21 cellular contexts compared by ENCODE assay signal in the genomic region with DNA sequence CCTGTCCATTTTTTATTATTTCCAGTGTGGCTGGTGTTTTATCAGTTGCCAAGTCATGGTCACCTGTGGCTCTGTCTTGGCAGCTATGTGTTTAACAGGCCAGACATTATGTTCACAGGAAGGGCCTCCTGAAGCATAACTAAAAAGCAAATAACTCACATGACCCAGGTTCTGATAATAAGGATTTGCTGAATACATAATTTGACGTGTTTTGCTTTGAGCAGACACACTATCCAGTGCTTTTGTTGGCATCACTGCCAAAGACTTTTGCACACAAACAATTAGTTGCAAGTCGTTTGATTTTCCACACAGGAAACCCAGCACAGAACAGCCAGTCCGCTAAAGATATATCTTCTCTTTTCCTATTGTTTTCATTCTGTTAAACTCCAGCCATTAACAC.
A peak's percentile ranks its signal among the peaks of the same experiment; 100 is the strongest.
DNase-seq lines count a peak whose midpoint lies in the region; TF ChIP-seq lines count a peak whose summit lies in the region.
"Had no signal": no experiment of that assay in that cellular context is flagged by ENCODE, and none has a peak within 500 bp of the region (broad histone marks: within the 10 kb centered on the region; RNA-seq: fewer than 3 reads in every experiment).

No MANE protein-coding gene starts in this region.

- H3K4me3 Mint-ChIP-seq in neural progenitor cell = no peak overlapping the region
- H3K4me3 Mint-ChIP-seq in activated naive CD4-positive, alpha-beta T cell treated with anti-CD3 and anti-CD28 coated beads for 36 hours = no peak overlapping the region
- H3K4me3 Mint-ChIP-seq in activated T-helper 1 cell treated with anti-CD3 and anti-CD28 coated beads, Interleukin-12 subunit alpha, Interleukin-12 subunit beta, Interleukin-2, Interleukin-4 antibody, amounts not matched to agents 30 ng/mL and 10 ng/mL and 1 ng/mL, durations not matched to agents 14 hours and 24 hours and 36 hours = no peak overlapping the region
- no peak overlapping the region for H3K4me3 Mint-ChIP-seq in Caco-2 (ENCODE audit: unreplicated experiment)

- peak overlapping the region; percentile 12 for H3K27ac Mint-ChIP-seq in neural progenitor cell
- H3K27ac Mint-ChIP-seq in activated naive CD4-positive, alpha-beta T cell treated with anti-CD3 and anti-CD28 coated beads for 36 hours = no peak overlapping the region
- H3K27ac Mint-ChIP-seq in activated T-helper 1 cell treated with anti-CD3 and anti-CD28 coated beads, Interleukin-12 subunit alpha, Interleukin-12 subunit beta, Interleukin-2, Interleukin-4 antibody, amounts not matched to agents 30 ng/mL and 10 ng/mL and 1 ng/mL, durations not matched to agents 14 hours and 24 hours and 36 hours = no peak overlapping the region
- H3K27ac Mint-ChIP-seq in Caco-2 (ENCODE audit: unreplicated experiment) = no peak overlapping the region

- peaks cover 21% of the 10 kb centered on the region for H3K4me1 Mint-ChIP-seq in neural progenitor cell
- H3K4me1 Mint-ChIP-seq in activated naive CD4-positive, alpha-beta T cell treated with anti-CD3 and anti-CD28 coated beads for 36 hours (ENCODE audit: low read depth) = no peaks in the 10 kb centered on the region
- H3K4me1 Mint-ChIP-seq in activated T-helper 1 cell treated with anti-CD3 and anti-CD28 coated beads, Interleukin-12 subunit alpha, Interleukin-12 subunit beta, Interleukin-2, Interleukin-4 antibody, amounts not matched to agents 30 ng/mL and 10 ng/mL and 1 ng/mL, durations not matched to agents 14 hours and 24 hours and 36 hours (ENCODE audit: low read depth) = no peaks in the 10 kb centered on the region
- H3K4me1 Mint-ChIP-seq in Caco-2 (ENCODE audit: low read depth, unreplicated experiment) = no peaks in the 10 kb centered on the region

- POLR2A ChIA-PET in SK-N-SH (lab: Yijun Ruan, JAX) = no interaction called here
- POLR2A ChIA-PET in Caco-2 (lab: Charles Lee) = no interaction called here

- H2AFZ ChIP-seq in neural progenitor cell (replicated peaks) = no peak overlapping the region
- H2AFZ ChIP-seq in SK-N-SH (ENCODE audit: low read depth) = no peak overlapping the region

- DNase-seq in DMS153 (lab: John Stamatoyannopoulos, UW) = peak; percentile 67
- peak; percentile 38 for DNase-seq in NCI-H146 (lab: John Stamatoyannopoulos, UW)
- peak; percentile 56 for DNase-seq in choroid plexus epithelial cell (ENCODE audit: low read depth)
- DNase-seq in neural progenitor cell (ENCODE audit: low spot score) = no peak
- no peak for DNase-seq in activated naive CD4-positive, alpha-beta T cell treated with anti-CD3 and anti-CD28 coated beads for 36 hours
- no peak for DNase-seq in activated T-helper 1 cell treated with anti-CD3 and anti-CD28 coated beads, Interleukin-12 subunit alpha, Interleukin-12 subunit beta, Interleukin-2, Interleukin-4 antibody, amounts not matched to agents 30 ng/mL and 10 ng/mL and 1 ng/mL, durations not matched to agents 14 hours and 24 hours and 36 hours (ENCODE audit: low spot score)
- no peak for DNase-seq in SK-N-SH
- DNase-seq in Caco-2 = no peak
- DNase-seq: activated CD4-positive, alpha-beta T cell treated with anti-CD3 and anti-CD28 coated beads for 4 hours; activated naive CD4-positive, alpha-beta T cell treated with anti-CD3 and anti-CD28 coated beads, Interleukin-2, amount 50 U/mL, for 16 hours; EL; esophagus squamous epithelium; HCEC 1CT; hippocampal formation; Kasumi-1; NCI-H510A; OCI-M1; testis had no signal

- H3K27me3 ChIP-seq in neural progenitor cell (no peaks in the 10 kb centered on the region), SK-N-SH (ENCODE audit: insufficient read depth) (peaks cover 8% of the 10 kb centered on the region; the same call in 1 of the 2 replicates), Caco-2 (replicated peaks; ENCODE audit: control insufficient read depth, insufficient read depth, low read length) (no peaks in the 10 kb centered on the region)
- H3K27me3 ChIP-seq: breast epithelium, esophagus squamous epithelium, neutrophil, testis had no signal

- no peaks in the 10 kb centered on the region for H3K9me3 ChIP-seq in neural progenitor cell (ENCODE audit: low read depth)
- H3K9me3 ChIP-seq in SK-N-SH = no peaks in the 10 kb centered on the region
- no peaks in the 10 kb centered on the region for H3K9me3 ChIP-seq in Caco-2
- H3K9me3 ChIP-seq: breast epithelium, esophagus squamous epithelium, neutrophil, testis had no signal

- peaks cover 6% of the 10 kb centered on the region for H3K27me3 Mint-ChIP-seq in neural progenitor cell (ENCODE audit: insufficient read depth, low read depth)
- no peaks in the 10 kb centered on the region for H3K27me3 Mint-ChIP-seq in activated naive CD4-positive, alpha-beta T cell treated with anti-CD3 and anti-CD28 coated beads for 36 hours (ENCODE audit: low read depth)
- no peaks in the 10 kb centered on the region for H3K27me3 Mint-ChIP-seq in activated T-helper 1 cell treated with anti-CD3 and anti-CD28 coated beads, Interleukin-12 subunit alpha, Interleukin-12 subunit beta, Interleukin-2, Interleukin-4 antibody, amounts not matched to agents 30 ng/mL and 10 ng/mL and 1 ng/mL, durations not matched to agents 14 hours and 24 hours and 36 hours (ENCODE audit: insufficient read depth)
- H3K27me3 Mint-ChIP-seq in Caco-2 (ENCODE audit: insufficient read depth, unreplicated experiment) = no peaks in the 10 kb centered on the region

- no peak overlapping the region for H3K9ac ChIP-seq in neural progenitor cell
- H3K9ac ChIP-seq in SK-N-SH = no peak overlapping the region

- H3K27ac ChIP-seq in neural progenitor cell = no peak overlapping the region
- no peak overlapping the region for H3K27ac ChIP-seq in SK-N-SH (ENCODE audit: low read depth in 2 of 2, low read length in 1 of 2)
- H3K27ac ChIP-seq: neutrophil, testis had no signal

- H3K4me1 ChIP-seq in neural progenitor cell = peaks cover 6% of the 10 kb centered on the region
- no peaks in the 10 kb centered on the region for H3K4me1 ChIP-seq in SK-N-SH (ENCODE audit: control insufficient read depth in 1 of 2, insufficient read depth in 2 of 2, low read depth in 1 of 2, low read length in 1 of 2)
- no peaks in the 10 kb centered on the region for H3K4me1 ChIP-seq in Caco-2
- H3K4me1 ChIP-seq: breast epithelium, testis had no signal

- H3K4me2 ChIP-seq in neural progenitor cell = no peak overlapping the region
- no peak overlapping the region for H3K4me2 ChIP-seq in SK-N-SH

- H3F3A ChIP-seq in neural progenitor cell (ENCODE audit: low read depth) (no peaks in the 10 kb centered on the region), SK-N-SH (replicated peaks; ENCODE audit: insufficient read depth) (no peaks in the 10 kb centered on the region)

- H3K36me3 ChIP-seq in neural progenitor cell = no peaks in the 10 kb centered on the region
- H3K36me3 ChIP-seq in SK-N-SH (replicated peaks in 1 of 2; ENCODE audit: control insufficient read depth in 1 of 2, insufficient read depth in 2 of 2, low read length in 1 of 2) = no peaks in the 10 kb centered on the region
- no peaks in the 10 kb centered on the region for H3K36me3 ChIP-seq in Caco-2 (ENCODE audit: control insufficient read depth, insufficient read depth, low read length)
- H3K36me3 ChIP-seq: breast epithelium, esophagus squamous epithelium, neutrophil had no signal

- CTCF ChIA-PET in activated naive CD4-positive, alpha-beta T cell treated with anti-CD3 and anti-CD28 coated beads for 36 hours (lab: Charles Lee) = no interaction called here
- CTCF ChIA-PET in SK-N-SH (lab: Yijun Ruan, JAX) (no interaction called here), Caco-2 (lab: Charles Lee) (no interaction called here)

- no peak for TF ChIP-seq EP300 in SK-N-SH (IDR thresholded peaks at IDR 0.05; ENCODE audit: borderline replicate concordance in 1 of 2, low read depth in 1 of 2, low read length in 1 of 2)

- H3K4me3 ChIP-seq in choroid plexus epithelial cell (ENCODE audit: low read depth, low read length) = no peak overlapping the region
- H3K4me3 ChIP-seq in neural progenitor cell = no peak overlapping the region
- no peak overlapping the region for H3K4me3 ChIP-seq in SK-N-SH (ENCODE audit: low read depth in 2 of 2, low read length in 1 of 2)
- H3K4me3 ChIP-seq in Caco-2 (ENCODE audit: low read depth, low read length) = no peak overlapping the region
- H3K4me3 ChIP-seq: breast epithelium, esophagus squamous epithelium, skin epidermis, testis had no signal

- H3K79me2 ChIP-seq in neural progenitor cell (ENCODE audit: low read depth) (no peaks in the 10 kb centered on the region), SK-N-SH (ENCODE audit: insufficient read depth) (no peaks in the 10 kb centered on the region)

- TF ChIP-seq CTCF in choroid plexus epithelial cell (conservative IDR thresholded peaks at IDR 0.05; ENCODE audit: low read depth, low read length) = no peak
- no peak for TF ChIP-seq CTCF in neural progenitor cell (IDR thresholded peaks at IDR 0.05)
- no peak for TF ChIP-seq CTCF in SK-N-SH (IDR thresholded peaks at IDR 0.05)
- TF ChIP-seq CTCF in Caco-2 (IDR thresholded peaks at IDR 0.05; ENCODE audit: insufficient read depth in 1 of 2, low read depth in 1 of 2, low read length in 1 of 2, severe bottlenecking in 1 of 2, unreplicated experiment in 1 of 2) = no peak

- WGBS in SK-N-SH (ENCODE audit: low lambda C conversion rate) = 7% methylated on average over 3 of the region's 3 CpGs

- H3K36me3 Mint-ChIP-seq in neural progenitor cell = no peaks in the 10 kb centered on the region
- no peaks in the 10 kb centered on the region for H3K36me3 Mint-ChIP-seq in activated naive CD4-positive, alpha-beta T cell treated with anti-CD3 and anti-CD28 coated beads for 36 hours (ENCODE audit: low read depth)
- no peaks in the 10 kb centered on the region for H3K36me3 Mint-ChIP-seq in activated T-helper 1 cell treated with anti-CD3 and anti-CD28 coated beads, Interleukin-12 subunit alpha, Interleukin-12 subunit beta, Interleukin-2, Interleukin-4 antibody, amounts not matched to agents 30 ng/mL and 10 ng/mL and 1 ng/mL, durations not matched to agents 14 hours and 24 hours and 36 hours (ENCODE audit: low read depth)
- H3K36me3 Mint-ChIP-seq in Caco-2 (ENCODE audit: insufficient read depth, unreplicated experiment) = no peaks in the 10 kb centered on the region

- H3K9me3 Mint-ChIP-seq in neural progenitor cell (peaks cover 5% of the 10 kb centered on the region), Caco-2 (ENCODE audit: unreplicated experiment) (no peaks in the 10 kb centered on the region)
- no peaks in the 10 kb centered on the region for H3K9me3 Mint-ChIP-seq in activated naive CD4-positive, alpha-beta T cell treated with anti-CD3 and anti-CD28 coated beads for 36 hours
- no peaks in the 10 kb centered on the region for H3K9me3 Mint-ChIP-seq in activated T-helper 1 cell treated with anti-CD3 and anti-CD28 coated beads, Interleukin-12 subunit alpha, Interleukin-12 subunit beta, Interleukin-2, Interleukin-4 antibody, amounts not matched to agents 30 ng/mL and 10 ng/mL and 1 ng/mL, durations not matched to agents 14 hours and 24 hours and 36 hours

- no peak for TF ChIP-seq RAD21 in SK-N-SH (IDR thresholded peaks at IDR 0.05; ENCODE audit: low read length)

- intact Hi-C loops in activated naive CD4-positive, alpha-beta T cell treated with anti-CD3 and anti-CD28 coated beads for 36 hours (cut with micrococcal nuclease) = no loop called here
- intact Hi-C loops in activated T-helper 1 cell treated with anti-CD3 and anti-CD28 coated beads, Interleukin-12 subunit alpha, Interleukin-12 subunit beta, Interleukin-2, Interleukin-4 antibody, amounts not matched to agents 30 ng/mL and 10 ng/mL and 1 ng/mL, durations not matched to agents 14 hours and 24 hours and 36 hours (cut with micrococcal nuclease) = no loop called here
- intact Hi-C loops in Caco-2 (cut with micrococcal nuclease; ENCODE audit: unreplicated experiment) = no loop called here

- H3K9me2 ChIP-seq in SK-N-SH = no peaks in the 10 kb centered on the region

- BruUV-seq in Caco-2 (replicated peaks; lab: Mats Ljungman, UMichigan) = no TSS peak

- H4K20me1 ChIP-seq in neural progenitor cell (ENCODE audit: low read depth) = no peaks in the 10 kb centered on the region
- no peaks in the 10 kb centered on the region for H4K20me1 ChIP-seq in SK-N-SH (ENCODE audit: insufficient read depth)

Comparison
In these comparisons a context has a peak if more than half of its experiments do, and no peak if none do; other contexts are left out.
1. DNase-seq: peak in DMS153 (single experiment), NCI-H146 (single experiment) and choroid plexus epithelial cell (single experiment); none in neural progenitor cell (single experiment), activated naive CD4-positive, alpha-beta T cell treated with anti-CD3 and anti-CD28 coated beads for 36 hours (single experiment), activated T-helper 1 cell treated with anti-CD3 and anti-CD28 coated beads, Interleukin-12 subunit alpha, Interleukin-12 subunit beta, Interleukin-2, Interleukin-4 antibody, amounts not matched to agents 30 ng/mL and 10 ng/mL and 1 ng/mL, durations not matched to agents 14 hours and 24 hours and 36 hours (single experiment), SK-N-SH (single experiment) and Caco-2 (0 of 2).